In the genomic region with DNA sequence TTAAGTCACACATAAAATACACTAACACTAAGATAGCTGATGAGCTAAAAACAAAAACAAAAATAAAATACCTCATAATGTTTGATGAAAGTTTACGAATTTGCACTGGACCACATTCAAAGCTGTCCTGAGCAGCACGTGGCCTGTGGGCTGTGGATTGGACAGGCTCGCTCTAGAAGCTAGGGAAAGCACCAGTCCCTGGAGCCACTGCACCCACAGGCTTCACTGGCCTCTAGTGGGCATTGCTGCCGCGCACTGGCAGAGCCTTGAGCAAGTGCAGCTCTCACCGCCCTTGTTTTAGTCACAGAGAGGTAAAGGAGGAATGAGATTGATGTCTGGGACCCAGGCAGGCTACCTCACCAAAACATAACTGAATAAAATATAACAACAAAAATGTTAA, we compare ENCODE assay signal across 23 cellular contexts.
DNase-seq lines count a peak whose midpoint lies in the region; TF ChIP-seq lines count a peak whose summit lies in the region.
"Had no signal": no experiment of that assay in that cellular context is flagged by ENCODE, and none has a peak within 500 bp of the region (broad histone marks: within the 10 kb centered on the region; RNA-seq: fewer than 3 reads in every experiment).

No MANE protein-coding gene starts in this region.

- H3K4me3 ChIP-seq in Loucy (ENCODE audit: low read length, poor library complexity, severe bottlenecking): no peak overlapping the region
- no peak overlapping the region for H3K4me3 ChIP-seq in brain microvascular endothelial cell (ENCODE audit: low read depth, low read length)
- no peak overlapping the region for H3K4me3 ChIP-seq in parathyroid adenoma (ENCODE audit: low read depth, low read length)
- H3K4me3 ChIP-seq in GM23248: no peak overlapping the region
- H3K4me3 ChIP-seq: colonic mucosa, right atrium auricular region, tibial artery had no signal

- H3K4me1 Mint-ChIP-seq in H9: peaks cover 14 to 23% of the 10 kb centered on the region in 2 experiments
- no peaks in the 10 kb centered on the region for H3K4me1 Mint-ChIP-seq in activated CD4-positive, alpha-beta T cell treated with anti-CD3 and anti-CD28 coated beads, Interleukin-2, amount 10 ng/mL, durations not matched to agents 7 days and 5 days
- H3K4me1 Mint-ChIP-seq: stimulated activated naive B cell treated with anti-CD40 and anti-IgM and Interleukin-4, amounts not matched to agents 10 μg/mL and 1 μg/mL and 100 μg/mL, for 72 hours had no signal

- no peak overlapping the region for H3K4ac ChIP-seq in H9 (ENCODE audit: low read depth, low read length)

- no peaks in the 10 kb centered on the region for H3K79me2 ChIP-seq in Loucy (ENCODE audit: insufficient read depth, low read length)
- no peaks in the 10 kb centered on the region for H3K79me2 ChIP-seq in parathyroid adenoma
- H3K79me2 ChIP-seq in H9 (ENCODE audit: insufficient read depth, low read length): no peaks in the 10 kb centered on the region
- H3K79me2 ChIP-seq in GM23248 (ENCODE audit: insufficient read depth): no peaks in the 10 kb centered on the region

- no peak overlapping the region for H3T11ph ChIP-seq in H9 (ENCODE audit: low read length)

- no peak overlapping the region for H3K27ac ChIP-seq in brain microvascular endothelial cell
- no peak overlapping the region for H3K27ac ChIP-seq in parathyroid adenoma
- no peak overlapping the region for H3K27ac ChIP-seq in H9 (ENCODE audit: insufficient read length, low read depth, low read length)
- H3K27ac ChIP-seq in GM23248: no peak overlapping the region
- H3K27ac ChIP-seq: colonic mucosa, right atrium auricular region, tibial artery had no signal

- H2BK20ac ChIP-seq in H9 (ENCODE audit: low read depth, low read length, poor library complexity, severe bottlenecking): no peak overlapping the region

- CTCF ChIA-PET in activated CD4-positive, alpha-beta T cell treated with anti-CD3 and anti-CD28 coated beads, Interleukin-2, amount 10 ng/mL, durations not matched to agents 7 days and 5 days (lab: Charles Lee): no interaction called here

- no peak overlapping the region for H4K8ac ChIP-seq in H9 (replicated peaks; ENCODE audit: insufficient read length, low read depth, low read length)

- no peak overlapping the region for H2AK5ac ChIP-seq in H9 (ENCODE audit: insufficient read length, low read length)

- no peak overlapping the region for H3K23ac ChIP-seq in H9 (ENCODE audit: insufficient read length, low read depth, low read length)

- in situ Hi-C loops in brain microvascular endothelial cell (cut with HindIII; ENCODE audit: low pct_ligation_motif_present, low sequenced_read_pairs): no loop called here
- in situ Hi-C loops in GM23248 (cut with MboI): no loop called here

- peak in 2 of 3 experiments; percentile 2 to 6 for DNase-seq in NCI-H1417 (lab: John Stamatoyannopoulos, UW)
- DNase-seq in NCI-H1417 treated with DMSO at 0.1 percent for 48 hours (lab: John Stamatoyannopoulos, UW): no peak
- DNase-seq in brain microvascular endothelial cell: no peak
- no peak for DNase-seq in H9
- DNase-seq in GM23248: no peak
- DNase-seq in activated CD4-positive, alpha-beta T cell treated with anti-CD3 and anti-CD28 coated beads, Interleukin-2, amount 10 ng/mL, durations not matched to agents 7 days and 5 days: no peak
- DNase-seq: activated CD8-positive, alpha-beta T cell treated with anti-CD3 and anti-CD28 coated beads for 36 hours; activated T-cell treated with anti-CD3 and anti-CD28 coated beads, Interleukin-2, amount 50 U/mL, for 24 hours; C1 segment of cervical spinal cord; colonic mucosa; DMS153; left cardiac atrium; midbrain; MV-4-11; NCI-H2081; NCI-H526; stimulated activated CD4-positive, alpha-beta T cell treated with anti-CD3 and anti-CD28 coated beads, Interleukin-15, amount 100 ng/mL, for 24 hours; stimulated activated naive B cell treated with anti-CD40 and anti-IgM and Interleukin-4, amounts not matched to agents 10 μg/mL and 1 μg/mL and 100 μg/mL, for 72 hours had no signal

- H3K18ac ChIP-seq in H9 (ENCODE audit: insufficient read length, low read depth, low read length): no peak overlapping the region

- no peak overlapping the region for H2BK12ac ChIP-seq in H9 (ENCODE audit: insufficient read length, low read depth, low read length)

- H2BK15ac ChIP-seq in H9 (ENCODE audit: low read depth, low read length): no peak overlapping the region

- H3K4me1 ChIP-seq in Loucy (ENCODE audit: insufficient read depth, low read length, poor library complexity, severe bottlenecking) (peaks cover 25% of the 10 kb centered on the region), parathyroid adenoma (no peaks in the 10 kb centered on the region), H9 (ENCODE audit: insufficient read depth, low read length) (0 out of 2 replicates have a peak, but pooled peaks cover 2% of the 10 kb centered on the region), GM23248 (ENCODE audit: insufficient read depth) (no peaks in the 10 kb centered on the region)
- H3K4me1 ChIP-seq: colonic mucosa, right atrium auricular region, tibial artery had no signal

- H3K9me3 ChIP-seq in Loucy (ENCODE audit: insufficient read depth, low read depth, low read length) (no peaks in the 10 kb centered on the region), parathyroid adenoma (ENCODE audit: control insufficient read depth, low read length) (no peaks in the 10 kb centered on the region), H9 (ENCODE audit: control insufficient read depth, low read depth, low read length) (no peaks in the 10 kb centered on the region), GM23248 (ENCODE audit: low read depth) (no peaks in the 10 kb centered on the region)
- H3K9me3 ChIP-seq: colonic mucosa, right atrium auricular region, tibial artery had no signal

- H3K36me3 ChIP-seq in Loucy (ENCODE audit: insufficient read depth, low read length): peaks cover 3% of the 10 kb centered on the region; the same call in 1 of the 2 replicates
- H3K36me3 ChIP-seq in brain microvascular endothelial cell (replicated peaks): no peaks in the 10 kb centered on the region
- H3K36me3 ChIP-seq in parathyroid adenoma (ENCODE audit: control insufficient read depth, insufficient read depth, low read length): no peaks in the 10 kb centered on the region
- no peaks in the 10 kb centered on the region for H3K36me3 ChIP-seq in GM23248 (ENCODE audit: low read depth)
- H3K36me3 ChIP-seq: colonic mucosa, right atrium auricular region, tibial artery had no signal

- TF ChIP-seq CTCF in Loucy (conservative IDR thresholded peaks at IDR 0.05; ENCODE audit: low read length): peak; percentile 50
- peak; percentile 18 for TF ChIP-seq CTCF in brain microvascular endothelial cell (IDR thresholded peaks at IDR 0.05; ENCODE audit: low read depth, low read length, missing control alignments)
- TF ChIP-seq CTCF in parathyroid adenoma (IDR thresholded peaks at IDR 0.05): peak; percentile 52
- TF ChIP-seq CTCF in H9 (conservative IDR thresholded peaks at IDR 0.05): no peak

- H3K36me3 Mint-ChIP-seq in H9 (ENCODE audit: insufficient read depth in 1 of 3, low read depth in 3 of 3): no peaks in the 10 kb centered on the region
- H3K36me3 Mint-ChIP-seq in activated CD4-positive, alpha-beta T cell treated with anti-CD3 and anti-CD28 coated beads, Interleukin-2, amount 10 ng/mL, durations not matched to agents 7 days and 5 days (ENCODE audit: low read depth): no peaks in the 10 kb centered on the region
- H3K36me3 Mint-ChIP-seq: activated naive CD4-positive, alpha-beta T cell treated with anti-CD3 and anti-CD28 coated beads, Interleukin-2, amount 50 U/mL, for 72 hours; stimulated activated naive B cell treated with anti-CD40 and anti-IgM and Interleukin-4, amounts not matched to agents 10 μg/mL and 1 μg/mL and 100 μg/mL, for 72 hours had no signal

- no peak overlapping the region for H3K27ac Mint-ChIP-seq in H9
- no peak overlapping the region for H3K27ac Mint-ChIP-seq in activated CD4-positive, alpha-beta T cell treated with anti-CD3 and anti-CD28 coated beads, Interleukin-2, amount 10 ng/mL, durations not matched to agents 7 days and 5 days
- H3K27ac Mint-ChIP-seq: activated CD8-positive, alpha-beta T cell treated with anti-CD3 and anti-CD28 coated beads for 36 hours; activated naive CD4-positive, alpha-beta T cell treated with anti-CD3 and anti-CD28 coated beads, Interleukin-2, amount 50 U/mL, for 72 hours; activated T-cell treated with anti-CD3 and anti-CD28 coated beads, Interleukin-2, amount 50 U/mL, for 24 hours; stimulated activated naive B cell treated with anti-CD40 and anti-IgM and Interleukin-4, amounts not matched to agents 10 μg/mL and 1 μg/mL and 100 μg/mL, for 72 hours had no signal

- H3K14ac ChIP-seq in H9 (ENCODE audit: insufficient read depth, low read length): no peak overlapping the region

- H4K5ac ChIP-seq in H9 (ENCODE audit: insufficient read length, low read depth, low read length): no peak overlapping the region

- H2AFZ ChIP-seq in Loucy (ENCODE audit: low read length) (no peak overlapping the region), parathyroid adenoma (no peak overlapping the region), H9 (ENCODE audit: low read length) (no peak overlapping the region), GM23248 (no peak overlapping the region)

- H3F3A ChIP-seq in Loucy (ENCODE audit: low read depth) (no peaks in the 10 kb centered on the region), GM23248 (ENCODE audit: insufficient read depth) (no peaks in the 10 kb centered on the region)

- H3K27me3 Mint-ChIP-seq in H9 (ENCODE audit: low read depth): peaks cover 85% of the 10 kb centered on the region
- H3K27me3 Mint-ChIP-seq in activated CD4-positive, alpha-beta T cell treated with anti-CD3 and anti-CD28 coated beads, Interleukin-2, amount 10 ng/mL, durations not matched to agents 7 days and 5 days: peaks cover 42% of the 10 kb centered on the region

- no peak overlapping the region for H2BK120ac ChIP-seq in H9 (ENCODE audit: low read depth, low read length, poor library complexity, severe bottlenecking)

- H4K91ac ChIP-seq in H9 (ENCODE audit: insufficient read length, low read depth, low read length): no peak overlapping the region

- H3K9me3 Mint-ChIP-seq in H9: no peaks in the 10 kb centered on the region; a peak in 1 of 5 replicates
- H3K9me3 Mint-ChIP-seq in activated CD4-positive, alpha-beta T cell treated with anti-CD3 and anti-CD28 coated beads, Interleukin-2, amount 10 ng/mL, durations not matched to agents 7 days and 5 days: no peaks in the 10 kb centered on the region
- H3K9me3 Mint-ChIP-seq: activated CD8-positive, alpha-beta T cell treated with anti-CD3 and anti-CD28 coated beads for 36 hours; activated naive CD4-positive, alpha-beta T cell treated with anti-CD3 and anti-CD28 coated beads, Interleukin-2, amount 50 U/mL, for 72 hours; activated T-cell treated with anti-CD3 and anti-CD28 coated beads, Interleukin-2, amount 50 U/mL, for 24 hours; stimulated activated naive B cell treated with anti-CD40 and anti-IgM and Interleukin-4, amounts not matched to agents 10 μg/mL and 1 μg/mL and 100 μg/mL, for 72 hours had no signal

- H3K4me2 ChIP-seq in Loucy (ENCODE audit: low read depth, low read length, poor library complexity, severe bottlenecking) (peak overlapping the region; percentile 3), parathyroid adenoma (ENCODE audit: low read length) (no peak overlapping the region), H9 (ENCODE audit: insufficient read depth, insufficient read length, low read length) (no peak overlapping the region), GM23248 (ENCODE audit: unreplicated experiment) (no peak overlapping the region)

- no peaks in the 10 kb centered on the region for H3K79me1 ChIP-seq in H9 (ENCODE audit: insufficient read depth, low read depth, low read length, poor library complexity, severe bottlenecking)

- no peak overlapping the region for H3K56ac ChIP-seq in H9 (ENCODE audit: insufficient read length, low read depth, low read length)

- no peak overlapping the region for H2BK5ac ChIP-seq in H9 (ENCODE audit: insufficient read length, low read length)

- H3K9ac ChIP-seq in Loucy (ENCODE audit: low read depth, low read length, poor library complexity, severe bottlenecking) (peak overlapping the region; percentile 23), parathyroid adenoma (no peak overlapping the region), H9 (ENCODE audit: extremely low read depth, insufficient read length, low read length) (no peak overlapping the region), GM23248 (no peak overlapping the region)

- no peaks in the 10 kb centered on the region for H4K20me1 ChIP-seq in Loucy (ENCODE audit: insufficient read depth, low read length, poor library complexity, severe bottlenecking)
- no peaks in the 10 kb centered on the region for H4K20me1 ChIP-seq in H9 (ENCODE audit: control insufficient read depth, insufficient read depth, insufficient read length)
- no peaks in the 10 kb centered on the region for H4K20me1 ChIP-seq in GM23248 (ENCODE audit: insufficient read depth)

- H3K23me2 ChIP-seq in H9 (ENCODE audit: insufficient read length, low read depth, low read length, poor library complexity, severe bottlenecking): no peaks in the 10 kb centered on the region

- WGBS in H9 (ENCODE audit: extremely low coverage, insufficient read length, low lambda C conversion rate): no CpG with 5 or more reads among the region's 6 CpGs
- WGBS in GM23248 (ENCODE audit: low coverage in 1 of 2, low lambda C conversion rate in 2 of 2, missing lambda C conversion rate in 2 of 2), 2 experiments: 52 to 53% methylated on average over 6 of the region's 6 CpGs

- H3K27me3 ChIP-seq in Loucy (ENCODE audit: insufficient read depth, low read length, poor library complexity, severe bottlenecking) (no peaks in the 10 kb centered on the region), brain microvascular endothelial cell (replicated peaks) (peaks cover 26% of the 10 kb centered on the region), parathyroid adenoma (ENCODE audit: control insufficient read depth, insufficient read depth, low read length) (no peaks in the 10 kb centered on the region), H9 (ENCODE audit: insufficient read depth, low read length) (no peaks in the 10 kb centered on the region; the same call in 1 of the 2 replicates), GM23248 (replicated peaks; ENCODE audit: insufficient read depth) (peaks cover 80% of the 10 kb centered on the region)
- H3K27me3 ChIP-seq: right atrium auricular region had no signal

- POLR2A ChIA-PET in activated CD4-positive, alpha-beta T cell treated with anti-CD3 and anti-CD28 coated beads, Interleukin-2, amount 10 ng/mL, durations not matched to agents 7 days and 5 days (lab: Charles Lee): no interaction called here

- no peaks in the 10 kb centered on the region for H3K9me2 ChIP-seq in Loucy (replicated peaks; ENCODE audit: low read depth, low read length)
- H3K9me2 ChIP-seq in GM23248 (ENCODE audit: insufficient read depth): no peaks in the 10 kb centered on the region

- H3K4me3 Mint-ChIP-seq in H9: no peak overlapping the region
- H3K4me3 Mint-ChIP-seq in activated CD4-positive, alpha-beta T cell treated with anti-CD3 and anti-CD28 coated beads, Interleukin-2, amount 10 ng/mL, durations not matched to agents 7 days and 5 days: no peak overlapping the region
- H3K4me3 Mint-ChIP-seq: activated CD8-positive, alpha-beta T cell treated with anti-CD3 and anti-CD28 coated beads for 36 hours; activated T-cell treated with anti-CD3 and anti-CD28 coated beads, Interleukin-2, amount 50 U/mL, for 24 hours; stimulated activated naive B cell treated with anti-CD40 and anti-IgM and Interleukin-4, amounts not matched to agents 10 μg/mL and 1 μg/mL and 100 μg/mL, for 72 hours had no signal

Comparison
In these comparisons a context has a peak if more than half of its experiments do, and no peak if none do; other contexts are left out.
1. DNase-seq: peak in NCI-H1417 (2 of 3); none in NCI-H1417 treated with DMSO at 0.1 percent for 48 hours (single experiment), brain microvascular endothelial cell (single experiment), H9 (single experiment), GM23248 (single experiment) and activated CD4-positive, alpha-beta T cell treated with anti-CD3 and anti-CD28 coated beads, Interleukin-2, amount 10 ng/mL, durations not matched to agents 7 days and 5 days (single experiment).